8 cellular contexts compared by ENCODE assay signal in the genomic region with DNA sequence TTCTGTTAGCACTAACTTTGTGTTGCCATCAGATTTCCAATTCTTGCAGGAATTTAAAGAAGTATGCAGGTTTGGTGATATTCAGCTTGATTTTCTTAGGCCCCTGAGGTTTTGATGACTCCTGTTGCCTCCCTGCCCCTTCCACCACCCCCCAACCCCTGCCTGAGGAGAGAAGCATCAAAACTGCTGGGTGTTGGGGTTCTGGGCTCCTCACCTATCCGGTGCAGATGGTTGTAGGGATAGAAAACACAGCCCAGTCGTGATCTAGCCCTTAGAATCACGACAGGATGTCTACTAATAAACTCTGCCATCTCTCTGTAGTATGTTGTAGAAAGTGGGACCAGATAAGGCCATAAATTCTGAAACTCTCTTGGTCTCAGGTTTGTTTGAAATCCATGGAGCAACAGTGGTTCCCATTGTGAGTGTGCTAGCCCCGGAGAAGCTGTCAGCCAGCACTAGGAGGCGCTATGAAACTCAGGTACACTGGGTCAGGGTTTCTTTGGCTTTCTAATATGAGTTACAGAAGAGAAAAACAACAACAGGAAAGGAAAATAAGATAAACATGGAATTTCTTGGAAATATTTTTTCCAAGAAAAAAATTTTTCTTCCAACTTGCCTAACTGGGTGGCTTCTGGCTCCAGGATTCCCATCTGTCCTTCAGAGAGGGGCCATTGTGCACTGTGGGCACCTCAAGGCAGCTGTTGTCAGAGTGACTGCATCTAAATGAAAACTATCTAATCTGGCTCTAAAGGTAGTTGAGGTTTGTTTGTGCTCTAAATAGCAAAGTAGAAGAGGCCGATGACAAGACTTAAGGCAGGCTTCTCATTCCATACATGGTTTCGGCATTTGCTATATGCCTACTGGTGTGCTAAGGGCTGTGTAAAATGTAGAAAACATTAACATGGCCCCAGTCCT. TPM values are rescaled to one million over a fixed set of nuclear protein-coding genes. Genes with fewer than 3 reads are reported as not detected.
DNase-seq lines count a peak whose midpoint lies in the region; ATAC-seq, FAIRE-seq and TF ChIP-seq lines count a peak whose summit lies in the region.

No MANE protein-coding gene starts in this region.

- intact Hi-C loops in kidney (cut with DNase I), result no loop called here

- no peaks in the 10 kb centered on the region for H3K9me3 Mint-ChIP-seq in WTC11

- no peak overlapping the region for H3K4me3 ChIP-seq in kidney (ENCODE audit: low read length in 2 of 2)

- POLR2A ChIA-PET in WTC11 (lab: Charles Lee), result no interaction called here

- H3K36me3 ChIP-seq in kidney (ENCODE audit: control insufficient read depth in 1 of 2, insufficient read depth in 2 of 2, low read length in 2 of 2), result peaks cover 23 to 39% of the 10 kb centered on the region in 2 donors

- FAIRE-seq in kidney (lab: Jason Lieb, UNC), result no peak

- no peak overlapping the region for H3K9ac ChIP-seq in kidney (ENCODE audit: low read length in 2 of 2)

- in situ Hi-C loops in ACHN (cut with HindIII; ENCODE audit: low pct_ligation_motif_present, low pct_unique_long_range_greater_than_20kb, low sequenced_read_pairs), result no loop called here

- CTCF ChIA-PET in WTC11 (lab: Charles Lee), result interaction anchor here (0.5 to 1.6 kb wide), 13 partner anchors 10 to 293 kb away, joined by 3 to 5 read pairs (median 3); no protein-coding TSS in a partner anchor

- H3K27ac Mint-ChIP-seq in WTC11, result peak overlapping the region; percentile 16

- no peaks in the 10 kb centered on the region for H3K4me1 Mint-ChIP-seq in WTC11

- no peaks in the 10 kb centered on the region for H3K4me1 ChIP-seq in kidney (ENCODE audit: control insufficient read depth in 1 of 2, insufficient read depth in 1 of 2, low read depth in 1 of 2, low read length in 2 of 2)

- ATAC-seq in WTC11 (peak; percentile 91), GM21786 (IDR thresholded peaks at IDR 0.05; ENCODE audit: unreplicated experiment) (no peak), HG02840 (IDR thresholded peaks at IDR 0.05; ENCODE audit: low FRiP score, unreplicated experiment) (no peak), GM21390 (IDR thresholded peaks at IDR 0.05; ENCODE audit: unreplicated experiment) (no peak), HG03469 (IDR thresholded peaks at IDR 0.05; ENCODE audit: unreplicated experiment) (no peak)

- no peak overlapping the region for H3K27ac ChIP-seq in kidney (ENCODE audit: low read depth in 2 of 2, low read length in 2 of 2)

- H3K4me3 Mint-ChIP-seq in WTC11, result no peak overlapping the region

- no peaks in the 10 kb centered on the region for H3K27me3 Mint-ChIP-seq in WTC11 (ENCODE audit: low read depth)

- H3K9me3 ChIP-seq in kidney (ENCODE audit: control insufficient read depth in 1 of 2, low read length in 2 of 2), result no peaks in the 10 kb centered on the region

- H3K36me3 Mint-ChIP-seq in WTC11, result peaks cover 66% of the 10 kb centered on the region

- DNase-seq in ACHN (peak; percentile 33), WTC11 (ENCODE audit: low spot score) (peak; percentile 68), kidney (no peak)

- peak; percentile 51; the same call in 1 of the 2 replicates for TF ChIP-seq CTCF in GM12874 (IDR thresholded peaks at IDR 0.05; ENCODE audit: insufficient read depth, low read depth, low read length)
- peak; percentile 49 for TF ChIP-seq CTCF in WTC11 (IDR thresholded peaks at IDR 0.05)
- TF ChIP-seq CTCF in kidney (IDR thresholded peaks at IDR 0.05; ENCODE audit: borderline replicate concordance, extremely low read depth, insufficient read depth), result peak; percentile 29

TF ChIP-seq in WTC11, 78 proteins besides CTCF, POLR2A, EP300 and RAD21:
- TF ChIP-seq EMX1 (CRISPR knock-in tag; IDR thresholded peaks at IDR 0.05) (no peak), ZNF532 (CRISPR knock-in tag; IDR thresholded peaks at IDR 0.05; ENCODE audit: borderline replicate concordance) (no peak), ZSCAN18 (CRISPR knock-in tag; IDR thresholded peaks at IDR 0.05) (no peak), NFYB (CRISPR knock-in tag; conservative IDR thresholded peaks at IDR 0.05; ENCODE audit: low read depth) (no peak), STAT6 (CRISPR knock-in tag; conservative IDR thresholded peaks at IDR 0.05; ENCODE audit: low read depth) (no peak), ATF1 (CRISPR knock-in tag; IDR thresholded peaks at IDR 0.05) (no peak), GTF2I (CRISPR knock-in tag; conservative IDR thresholded peaks at IDR 0.05) (no peak), ZBTB21 (CRISPR knock-in tag; IDR thresholded peaks at IDR 0.05; ENCODE audit: borderline replicate concordance) (no peak)
- TF ChIP-seq, protein P1, sequence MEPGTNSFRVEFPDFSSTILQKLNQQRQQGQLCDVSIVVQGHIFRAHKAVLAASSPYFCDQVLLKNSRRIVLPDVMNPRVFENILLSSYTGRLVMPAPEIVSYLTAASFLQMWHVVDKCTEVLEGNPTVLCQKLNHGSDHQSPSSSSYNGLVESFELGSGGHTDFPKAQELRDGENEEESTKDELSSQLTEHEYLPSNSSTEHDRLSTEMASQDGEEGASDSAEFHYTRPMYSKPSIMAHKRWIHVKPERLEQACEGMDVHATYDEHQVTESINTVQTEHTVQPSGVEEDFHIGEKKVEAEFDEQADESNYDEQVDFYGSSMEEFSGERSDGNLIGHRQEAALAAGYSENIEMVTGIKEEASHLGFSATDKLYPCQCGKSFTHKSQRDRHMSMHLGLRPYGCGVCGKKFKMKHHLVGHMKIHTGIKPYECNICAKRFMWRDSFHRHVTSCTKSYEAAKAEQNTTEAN (CRISPR knock-in tag; IDR thresholded peaks at IDR 0.05), result no peak

RNA-seq across cellular contexts. Expression of gene SRP14, which starts 8.7 kb away (rescaled TPM):
- total RNA-seq in WTC11 (2021) (190 to 199 TPM (median 192 TPM) in 3 replicates), kidney (190 TPM)
- 867 TPM for polyA plus RNA-seq in kidney (ENCODE audit: insufficient read depth, low read depth, low replicate concordance)
